ENCODE assay signal across 9 cellular contexts in genomic region chr1:173916667-173917066, GRCh38. TPM values are rescaled to one million over a fixed set of nuclear protein-coding genes. Genes with fewer than 3 reads are reported as not detected.
"Had no signal": no experiment of that assay in that cellular context is flagged by ENCODE, and none has a peak within 500 bp of the region (broad histone marks: within the 10 kb centered on the region; RNA-seq: fewer than 3 reads in every experiment).

No MANE protein-coding gene starts in this region.

- ATAC-seq: GM23338 had no signal

- H3K4me1 Mint-ChIP-seq: GM23338, H9 had no signal

- H3K9ac ChIP-seq: KMS-11 had no signal

- H3K27ac Mint-ChIP-seq: GM23338 had no signal

- DNase-seq: H9, HCEC 1CT, IMR-90, KBM-7 had no signal

- H3K27ac ChIP-seq: HL-60, KMS-11 had no signal

- H3K9me3 Mint-ChIP-seq: GM23338, H9 had no signal

- H3K4me3 Mint-ChIP-seq: GM23338, H9 had no signal

- H3K4me3 ChIP-seq: GM23338 had no signal

RNA-seq across cellular contexts. Expression of gene SERPINC1, which starts 0.5 kb away (rescaled TPM):
- total RNA-seq: GM23338, H1, H9, HT1080, IMR-90 had no signal
- polyA plus RNA-seq: GM23338, IMR-90 had no signal
